In genomic region chr11:28964811-28965210, GRCh38 we compare ENCODE assay signal across 16 cellular contexts.
"Had no signal": no experiment of that assay in that cellular context is flagged by ENCODE, and none has a peak within 500 bp of the region (broad histone marks: within the 10 kb centered on the region; RNA-seq: fewer than 3 reads in every experiment).

No MANE protein-coding gene starts in this region.

- ATAC-seq: activated CD4-positive, CD25-positive, alpha-beta regulatory T cell treated with anti-CD3 and anti-CD28 coated beads, Interleukin-2, amount 50 U/mL, for 24 hours; esophagus mucosa; left ventricle myocardium superior; natural killer cell treated with Interleukin-12 subunit alpha and Interleukin-12 subunit beta and Interleukin-15 and Interleukin-18, amount 100 ng/mL, for 72 hours; right cardiac atrium; stimulated activated naive CD8-positive, alpha-beta T cell treated with anti-CD3 and anti-CD28 coated beads, Interleukin-15, Interleukin-2, amounts not matched to agents 100 U/mL and 50 U/mL, for 24 hours had no signal

- H3K4me3 ChIP-seq: prostate gland had no signal

- H3K36me3 ChIP-seq: prostate gland had no signal

- H3K9me3 ChIP-seq: prostate gland had no signal

- DNase-seq: activated CD4-positive, alpha-beta T cell treated with anti-CD3 and anti-CD28 coated beads, Interleukin-2, amount 50 U/mL, for 1 hour; activated naive CD8-positive, alpha-beta T cell treated with anti-CD3 and anti-CD28 coated beads for 36 hours; aorta; foreskin fibroblast; hypothalamus; kidney glomerular epithelial cell; left ventricle myocardium superior; mesendoderm; right cardiac atrium; stimulated activated naive CD8-positive, alpha-beta T cell treated with anti-CD3 and anti-CD28 coated beads, Interleukin-15, Interleukin-2, amounts not matched to agents 100 U/mL and 50 U/mL, for 24 hours; T-helper 1 cell; T1000 had no signal

- H3K27ac ChIP-seq: prostate gland had no signal

- H3K4me1 ChIP-seq: prostate gland had no signal
